1 cellular context compared by ENCODE assay signal in the genomic region with DNA sequence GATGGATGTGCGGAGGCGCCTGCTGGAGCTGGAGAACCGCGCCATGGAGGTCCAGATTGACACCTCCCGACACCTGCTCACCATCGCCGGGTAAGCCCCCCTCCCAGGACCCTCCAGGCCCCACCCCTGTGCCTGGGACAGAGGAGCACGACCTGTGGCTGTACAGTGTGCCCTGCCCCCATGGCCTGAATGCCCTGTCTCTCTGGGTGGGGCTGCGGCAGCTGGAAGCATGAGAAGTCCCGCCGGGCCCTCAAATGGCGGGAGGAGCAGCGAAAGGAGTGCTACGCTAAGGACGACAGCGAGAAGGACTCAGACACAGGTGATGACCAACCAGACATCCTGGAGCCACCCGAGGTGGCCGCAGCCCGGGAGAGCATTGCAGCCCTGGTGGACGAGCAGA.
TF ChIP-seq lines count a peak whose summit lies in the region.

No MANE protein-coding gene starts in this region.

TF ChIP-seq in HepG2, 621 proteins besides CTCF, POLR2A, EP300 and RAD21:
- TF ChIP-seq, protein P1, sequence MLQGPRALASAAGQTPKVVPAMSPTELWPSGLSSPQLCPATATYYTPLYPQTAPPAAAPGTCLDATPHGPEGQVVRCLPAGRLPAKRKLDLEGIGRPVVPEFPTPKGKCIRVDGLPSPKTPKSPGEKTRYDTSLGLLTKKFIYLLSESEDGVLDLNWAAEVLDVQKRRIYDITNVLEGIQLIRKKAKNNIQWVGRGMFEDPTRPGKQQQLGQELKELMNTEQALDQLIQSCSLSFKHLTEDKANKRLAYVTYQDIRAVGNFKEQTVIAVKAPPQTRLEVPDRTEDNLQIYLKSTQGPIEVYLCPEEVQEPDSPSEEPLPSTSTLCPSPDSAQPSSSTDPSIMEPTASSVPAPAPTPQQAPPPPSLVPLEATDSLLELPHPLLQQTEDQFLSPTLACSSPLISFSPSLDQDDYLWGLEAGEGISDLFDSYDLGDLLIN (CRISPR knock-in tag; IDR thresholded peaks at IDR 0.05; ENCODE audit: borderline replicate concordance): no peak
- TF ChIP-seq, protein P2, sequence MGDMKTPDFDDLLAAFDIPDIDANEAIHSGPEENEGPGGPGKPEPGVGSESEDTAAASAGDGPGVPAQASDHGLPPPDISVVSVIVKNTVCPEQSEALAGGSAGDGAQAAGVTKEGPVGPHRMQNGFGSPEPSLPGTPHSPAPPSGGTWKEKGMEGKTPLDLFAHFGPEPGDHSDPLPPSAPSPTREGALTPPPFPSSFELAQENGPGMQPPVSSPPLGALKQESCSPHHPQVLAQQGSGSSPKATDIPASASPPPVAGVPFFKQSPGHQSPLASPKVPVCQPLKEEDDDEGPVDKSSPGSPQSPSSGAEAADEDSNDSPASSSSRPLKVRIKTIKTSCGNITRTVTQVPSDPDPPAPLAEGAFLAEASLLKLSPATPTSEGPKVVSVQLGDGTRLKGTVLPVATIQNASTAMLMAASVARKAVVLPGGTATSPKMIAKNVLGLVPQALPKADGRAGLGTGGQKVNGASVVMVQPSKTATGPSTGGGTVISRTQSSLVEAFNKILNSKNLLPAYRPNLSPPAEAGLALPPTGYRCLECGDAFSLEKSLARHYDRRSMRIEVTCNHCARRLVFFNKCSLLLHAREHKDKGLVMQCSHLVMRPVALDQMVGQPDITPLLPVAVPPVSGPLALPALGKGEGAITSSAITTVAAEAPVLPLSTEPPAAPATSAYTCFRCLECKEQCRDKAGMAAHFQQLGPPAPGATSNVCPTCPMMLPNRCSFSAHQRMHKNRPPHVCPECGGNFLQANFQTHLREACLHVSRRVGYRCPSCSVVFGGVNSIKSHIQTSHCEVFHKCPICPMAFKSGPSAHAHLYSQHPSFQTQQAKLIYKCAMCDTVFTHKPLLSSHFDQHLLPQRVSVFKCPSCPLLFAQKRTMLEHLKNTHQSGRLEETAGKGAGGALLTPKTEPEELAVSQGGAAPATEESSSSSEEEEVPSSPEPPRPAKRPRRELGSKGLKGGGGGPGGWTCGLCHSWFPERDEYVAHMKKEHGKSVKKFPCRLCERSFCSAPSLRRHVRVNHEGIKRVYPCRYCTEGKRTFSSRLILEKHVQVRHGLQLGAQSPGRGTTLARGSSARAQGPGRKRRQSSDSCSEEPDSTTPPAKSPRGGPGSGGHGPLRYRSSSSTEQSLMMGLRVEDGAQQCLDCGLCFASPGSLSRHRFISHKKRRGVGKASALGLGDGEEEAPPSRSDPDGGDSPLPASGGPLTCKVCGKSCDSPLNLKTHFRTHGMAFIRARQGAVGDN (CRISPR knock-in tag; IDR thresholded peaks at IDR 0.05): 0 out of 2 replicates have a peak, but pooled peaks have one; percentile 9
TF ChIP-seq in HepG2: peak in this region for 1.
